ENCODE assay signal across 11 cellular contexts in genomic region chr2:235675678-235676535, GRCh38.
DNase-seq lines count a peak whose midpoint lies in the region; ATAC-seq and FAIRE-seq lines count a peak whose summit lies in the region.
"Had no signal": no experiment of that assay in that cellular context is flagged by ENCODE, and none has a peak within 500 bp of the region (broad histone marks: within the 10 kb centered on the region; RNA-seq: fewer than 3 reads in every experiment).

No MANE protein-coding gene starts in this region.

- H3K4me3 ChIP-seq in skeletal muscle satellite cell (ENCODE audit: low read length) = no peak overlapping the region
- H3K4me3 ChIP-seq: vagina had no signal

- no peaks in the 10 kb centered on the region for H3K27me3 ChIP-seq in skeletal muscle satellite cell (ENCODE audit: control insufficient read depth, insufficient read depth, low read length)
- H3K27me3 ChIP-seq: vagina had no signal

- no peaks in the 10 kb centered on the region for H3K36me3 ChIP-seq in skeletal muscle satellite cell (ENCODE audit: insufficient read depth, low read length)
- H3K36me3 ChIP-seq: vagina had no signal

- FAIRE-seq in RCC 7860 (lab: Jason Lieb, UNC) = peak; percentile 79

- H3K9ac ChIP-seq in skeletal muscle satellite cell (ENCODE audit: low read depth, low read length) = no peak overlapping the region

- ATAC-seq in HG03139 (IDR thresholded peaks at IDR 0.05; ENCODE audit: unreplicated experiment) = no peak
- ATAC-seq in HG03521 (IDR thresholded peaks at IDR 0.05; ENCODE audit: unreplicated experiment) = no peak

- no peaks in the 10 kb centered on the region for H3K9me3 ChIP-seq in skeletal muscle satellite cell (replicated peaks; ENCODE audit: low read length)
- H3K9me3 ChIP-seq: vagina had no signal

- peak; percentile 72 for DNase-seq in ELR (ENCODE audit: low read depth)
- DNase-seq in RCC 7860 (ENCODE audit: low spot score) = peak; percentile 72
- peak; percentile 30 for DNase-seq in fibroblast of gingiva (ENCODE audit: low read depth)
- no peak for DNase-seq in NCI-H1048 (lab: John Stamatoyannopoulos, UW)
- DNase-seq: activated CD4-positive, alpha-beta T cell treated with anti-CD3 and anti-CD28 coated beads for 1 hour; activated naive CD4-positive, alpha-beta T cell treated with Interleukin-2 at 50 U/mL for 16 hours; NCI-H2029 treated with DMSO at 0.1 percent for 48 hours had no signal

- H3K4me2 ChIP-seq in skeletal muscle satellite cell (ENCODE audit: low read length) = peak overlapping the region; percentile 3

- H3K4me1 ChIP-seq in skeletal muscle satellite cell (ENCODE audit: control insufficient read depth, insufficient read depth, low read length) = peaks cover 24% of the 10 kb centered on the region
